ENCODE assay signal across 12 cellular contexts in genomic region chr1:15843826-15844572, GRCh38. TPM values are rescaled to one million over a fixed set of nuclear protein-coding genes. Genes with fewer than 3 reads are reported as not detected.
DNase-seq lines count a peak whose midpoint lies in the region; ATAC-seq and TF ChIP-seq lines count a peak whose summit lies in the region.
"Had no signal": no experiment of that assay in that cellular context is flagged by ENCODE, and none has a peak within 500 bp of the region (broad histone marks: within the 10 kb centered on the region; RNA-seq: fewer than 3 reads in every experiment).

No MANE protein-coding gene starts in this region.

- H3K27ac ChIP-seq in cardiac muscle cell, result peak overlapping the region; percentile 42
- no peak overlapping the region for H3K27ac ChIP-seq in right cardiac atrium (ENCODE audit: low read length)
- peak overlapping the region; percentile 46 for H3K27ac ChIP-seq in layer of hippocampus (ENCODE audit: low read depth, low read length)
- H3K27ac ChIP-seq in suprapubic skin, result no peak overlapping the region
- H3K27ac ChIP-seq: stomach had no signal

- intact Hi-C loops in right cardiac atrium (cut with DNase I), result no loop called here

- no peak for TF ChIP-seq CTCF in cardiac muscle cell (IDR thresholded peaks at IDR 0.05; ENCODE audit: low read depth, low read length)
- no peak for TF ChIP-seq CTCF in suprapubic skin (IDR thresholded peaks at IDR 0.05)

- H3K4me3 Mint-ChIP-seq in stimulated activated naive B cell treated with anti-CD40 and anti-IgM and Interleukin-4, amounts not matched to agents 10 μg/mL and 1 μg/mL and 100 μg/mL, for 72 hours, result peak overlapping the region in 1 of 2 donors; percentile 16
- H3K4me3 Mint-ChIP-seq: central memory CD8-positive, alpha-beta T cell had no signal

- TF ChIP-seq POLR2A in Raji (IDR thresholded peaks at IDR 0.05; ENCODE audit: insufficient read depth, low read depth, low read length) (0 out of 2 replicates have a peak, but pooled peaks have one; percentile 17), suprapubic skin (IDR thresholded peaks at IDR 0.05) (no peak)

- H3K27me3 Mint-ChIP-seq in stimulated activated naive B cell treated with anti-CD40 and anti-IgM and Interleukin-4, amounts not matched to agents 10 μg/mL and 1 μg/mL and 100 μg/mL, for 72 hours, result no peaks in the 10 kb centered on the region
- H3K27me3 Mint-ChIP-seq: central memory CD8-positive, alpha-beta T cell had no signal

- peaks cover under 1 to 5% of the 10 kb centered on the region in 2 donors for H3K36me3 Mint-ChIP-seq in stimulated activated naive B cell treated with anti-CD40 and anti-IgM and Interleukin-4, amounts not matched to agents 10 μg/mL and 1 μg/mL and 100 μg/mL, for 72 hours

- TF ChIP-seq EP300 in suprapubic skin (IDR thresholded peaks at IDR 0.05), result no peak

- H3K27me3 ChIP-seq in cardiac muscle cell (no peaks in the 10 kb centered on the region), right cardiac atrium (ENCODE audit: control insufficient read depth, insufficient read depth) (no peaks in the 10 kb centered on the region), layer of hippocampus (ENCODE audit: control insufficient read depth, insufficient read depth, low read length) (no peaks in the 10 kb centered on the region), suprapubic skin (no peaks in the 10 kb centered on the region)
- H3K27me3 ChIP-seq: stomach had no signal

- DNase-seq in cardiac muscle cell (ENCODE audit: low read depth in 1 of 2, low spot score in 1 of 2), result no peak
- no peak for DNase-seq in right cardiac atrium
- DNase-seq in stimulated activated naive B cell treated with anti-CD40 and anti-IgM and Interleukin-4, amounts not matched to agents 10 μg/mL and 1 μg/mL and 100 μg/mL, for 72 hours, result no peak
- no peak for DNase-seq in activated CD4-positive, CD25-positive, alpha-beta regulatory T cell (lab: John Stamatoyannopoulos, UW)
- no peak for DNase-seq in suprapubic skin (ENCODE audit: low spot score in 2 of 2)
- DNase-seq: activated T-cell treated with anti-CD3 and anti-CD28 coated beads, Interleukin-2, amount 50 U/mL, for 72 hours; mucosa of descending colon; stomach had no signal

- H3K9me3 ChIP-seq in cardiac muscle cell (ENCODE audit: low read depth), result no peaks in the 10 kb centered on the region
- H3K9me3 ChIP-seq in right cardiac atrium (ENCODE audit: control insufficient read depth, low read length), result no peaks in the 10 kb centered on the region
- no peaks in the 10 kb centered on the region for H3K9me3 ChIP-seq in suprapubic skin
- H3K9me3 ChIP-seq: mucosa of descending colon, stomach had no signal

- 46% methylated on average over 3 of the region's 3 CpGs for WGBS in right cardiac atrium
- 37% methylated on average over 3 of the region's 3 CpGs for WGBS in suprapubic skin

- peak overlapping the region; percentile 47 for H3K27ac Mint-ChIP-seq in stimulated activated naive B cell treated with anti-CD40 and anti-IgM and Interleukin-4, amounts not matched to agents 10 μg/mL and 1 μg/mL and 100 μg/mL, for 72 hours
- H3K27ac Mint-ChIP-seq: activated T-cell treated with anti-CD3 and anti-CD28 coated beads, Interleukin-2, amount 50 U/mL, for 72 hours had no signal

- H3K4me3 ChIP-seq in cardiac muscle cell (no peak overlapping the region), right cardiac atrium (ENCODE audit: low read length) (no peak overlapping the region), suprapubic skin (no peak overlapping the region)
- H3K4me3 ChIP-seq: mucosa of descending colon, stomach had no signal

- H3K36me3 ChIP-seq in cardiac muscle cell, result no peaks in the 10 kb centered on the region
- H3K36me3 ChIP-seq in suprapubic skin, result no peaks in the 10 kb centered on the region
- H3K36me3 ChIP-seq: stomach had no signal

- no peak for ATAC-seq in right cardiac atrium
- peak in 1 of 2 donors; percentile 3 for ATAC-seq in stimulated activated naive B cell treated with anti-CD40 and anti-IgM and Interleukin-4, amounts not matched to agents 10 μg/mL and 1 μg/mL and 100 μg/mL, for 72 hours (replicated peaks)
- no peak for ATAC-seq in activated CD4-positive, CD25-positive, alpha-beta regulatory T cell treated with anti-CD3 and anti-CD28 coated beads, Interleukin-2, amount 50 U/mL, for 24 hours
- ATAC-seq: activated T-cell treated with anti-CD3 and anti-CD28 coated beads, Interleukin-2, amount 50 U/mL, for 72 hours; mucosa of descending colon had no signal

- H3K4me1 Mint-ChIP-seq in stimulated activated naive B cell treated with anti-CD40 and anti-IgM and Interleukin-4, amounts not matched to agents 10 μg/mL and 1 μg/mL and 100 μg/mL, for 72 hours, result peaks cover 6 to 37% of the 10 kb centered on the region in 2 donors

- H3K4me1 ChIP-seq in cardiac muscle cell (ENCODE audit: low read depth) (peaks cover 2% of the 10 kb centered on the region), right cardiac atrium (ENCODE audit: control insufficient read depth, insufficient read depth, low read length) (no peaks in the 10 kb centered on the region), suprapubic skin (peaks cover 39% of the 10 kb centered on the region)

- no peaks in the 10 kb centered on the region for H3K9me3 Mint-ChIP-seq in stimulated activated naive B cell treated with anti-CD40 and anti-IgM and Interleukin-4, amounts not matched to agents 10 μg/mL and 1 μg/mL and 100 μg/mL, for 72 hours
- H3K9me3 Mint-ChIP-seq: activated T-cell treated with anti-CD3 and anti-CD28 coated beads, Interleukin-2, amount 50 U/mL, for 72 hours; central memory CD8-positive, alpha-beta T cell had no signal

RNA-seq across cellular contexts. Expression of gene SPEN, which starts 3.5 kb away (rescaled TPM):
- total RNA-seq in cardiac muscle cell (14.8 and 31.6 TPM in 2 replicates), right cardiac atrium (10 to 100 TPM; 25.9 to 34.2 (median 31.9) TPM), suprapubic skin (10 to 100 TPM; 55.0 to 79.7 (median 63.8) TPM)
- polyA plus RNA-seq in cardiac muscle cell (25.8 and 35.4 TPM in 2 replicates), right cardiac atrium (15.2 TPM)

RNA-seq across cellular contexts. Expression of gene UQCRHL, which starts 36.5 kb away (rescaled TPM):
- total RNA-seq in cardiac muscle cell, result 3.9 and 5.0 TPM in 2 replicates
- 2.5 and 3.2 TPM in 2 replicates for polyA plus RNA-seq in cardiac muscle cell
- total RNA-seq in right cardiac atrium, result 1 to 10 TPM; 3.3 to 4.0 (median 3.5) TPM
- 11.7 TPM for polyA plus RNA-seq in right cardiac atrium
- 1 to 10 TPM in 2 of 4 donors, under 1 TPM in 2; 0.68 to 3.2 (median 1.3) TPM for total RNA-seq in suprapubic skin

Comparison
In these comparisons a context has a peak if more than half of its experiments do, and no peak if none do; other contexts are left out.
1. H3K27ac ChIP-seq: peak in cardiac muscle cell (single experiment) and layer of hippocampus (single experiment); none in right cardiac atrium (single experiment) and suprapubic skin (single experiment).